ENCODE assay signal across 23 cellular contexts in genomic region chr3:64878372-64878771, GRCh38.
DNase-seq lines count a peak whose midpoint lies in the region; ATAC-seq, FAIRE-seq and TF ChIP-seq lines count a peak whose summit lies in the region.
"Had no signal": no experiment of that assay in that cellular context is flagged by ENCODE, and none has a peak within 500 bp of the region (broad histone marks: within the 10 kb centered on the region; RNA-seq: fewer than 3 reads in every experiment).

No MANE protein-coding gene starts in this region.

- FAIRE-seq in endothelial cell of umbilical vein (lab: Jason Lieb, UNC) (peak; percentile 64), kidney (lab: Jason Lieb, UNC) (peak; percentile 32)
- FAIRE-seq: G401.6 had no signal

- H3K9me3 ChIP-seq in GM23248 (ENCODE audit: low read depth) (no peaks in the 10 kb centered on the region), endothelial cell of umbilical vein (replicated peaks; ENCODE audit: control insufficient read depth, insufficient read depth, low read length) (no peaks in the 10 kb centered on the region), kidney (ENCODE audit: control insufficient read depth in 1 of 2, low read length in 2 of 2) (no peaks in the 10 kb centered on the region)
- H3K9me3 ChIP-seq: body of pancreas, gastroesophageal sphincter had no signal

- TF ChIP-seq CTCF in endothelial cell of umbilical vein (IDR thresholded peaks at IDR 0.05; ENCODE audit: extremely low read depth in 1 of 2, insufficient read depth in 1 of 2, low read depth in 1 of 2, low read length in 2 of 2) = no peak
- no peak for TF ChIP-seq CTCF in kidney (IDR thresholded peaks at IDR 0.05; ENCODE audit: borderline replicate concordance, extremely low read depth, insufficient read depth)

- DNase-seq in GM23248 (peak; percentile 42), SK-MEL-5 (ENCODE audit: low read depth, low spot score) (peak; percentile 46), endothelial cell of umbilical vein (ENCODE audit: low read depth, low spot score) (peak; percentile 62), kidney (no peak), GF-D8 (lab: John Stamatoyannopoulos, UW) (no peak), middle frontal gyrus (ENCODE audit: extremely low spot score, low spot score) (no peak)
- no peak for DNase-seq in stimulated activated naive CD8-positive, alpha-beta T cell treated with anti-CD3 and anti-CD28 coated beads, Interleukin-15, amount 100 ng/mL, for 72 hours
- DNase-seq: activated CD4-positive, alpha-beta T cell treated with anti-CD3 and anti-CD28 coated beads for 48 hours; body of pancreas; cortex of kidney; DMS153; left colon; NCI-H524; posterior cingulate gyrus; T-helper 1 cell had no signal

- H3K9ac ChIP-seq in GM23248 (no peak overlapping the region), endothelial cell of umbilical vein (replicated peaks; ENCODE audit: extremely low read depth, insufficient read depth, low read length) (no peak overlapping the region), kidney (ENCODE audit: low read length in 2 of 2) (no peak overlapping the region)

- H3K36me3 ChIP-seq in GM23248 (ENCODE audit: low read depth) = no peaks in the 10 kb centered on the region
- H3K36me3 ChIP-seq in endothelial cell of umbilical vein (ENCODE audit: control insufficient read depth in 2 of 2, extremely low read depth in 1 of 2, insufficient read depth in 2 of 2, low read length in 2 of 2) = no peaks in the 10 kb centered on the region
- H3K36me3 ChIP-seq in kidney (ENCODE audit: control insufficient read depth in 1 of 2, insufficient read depth in 2 of 2, low read length in 2 of 2) = peaks cover 0 to 5% of the 10 kb centered on the region in 2 donors

- intact Hi-C loops in endothelial cell of umbilical vein (cut with micrococcal nuclease) (no loop called here), kidney (cut with DNase I) (no loop called here)

- H3F3A ChIP-seq in GM23248 (ENCODE audit: insufficient read depth) = no peaks in the 10 kb centered on the region

- no peak overlapping the region for H3K27ac Mint-ChIP-seq in stimulated activated naive CD8-positive, alpha-beta T cell treated with anti-CD3 and anti-CD28 coated beads, Interleukin-15, amount 100 ng/mL, for 72 hours
- H3K27ac Mint-ChIP-seq: activated naive CD8-positive, alpha-beta T cell; CD14-positive monocyte; natural killer cell treated with Interleukin-12 subunit alpha and Interleukin-12 subunit beta and Interleukin-15 and Interleukin-18, amount 100 ng/mL, for 72 hours had no signal

- H3K9me2 ChIP-seq in GM23248 (ENCODE audit: insufficient read depth) = no peaks in the 10 kb centered on the region

- H3K79me2 ChIP-seq in GM23248 (ENCODE audit: insufficient read depth) (no peaks in the 10 kb centered on the region), endothelial cell of umbilical vein (ENCODE audit: control insufficient read depth, insufficient read depth, low read length) (no peaks in the 10 kb centered on the region)

- H3K27me3 Mint-ChIP-seq in stimulated activated naive CD8-positive, alpha-beta T cell treated with anti-CD3 and anti-CD28 coated beads, Interleukin-15, amount 100 ng/mL, for 72 hours = no peaks in the 10 kb centered on the region
- H3K27me3 Mint-ChIP-seq: activated naive CD8-positive, alpha-beta T cell; natural killer cell treated with Interleukin-12 subunit alpha and Interleukin-12 subunit beta and Interleukin-15 and Interleukin-18, amount 100 ng/mL, for 72 hours had no signal

- in situ Hi-C loops in GM23248 (cut with MboI) (no loop called here), SK-MEL-5 (cut with HindIII; ENCODE audit: low pct_unique_long_range_greater_than_20kb, low sequenced_read_pairs) (no loop called here)

- CTCF ChIA-PET in endothelial cell of umbilical vein (lab: Charles Lee) = interaction anchor here (0.7 to 1.1 kb wide), 4 partner anchors 12 to 56 kb away, joined by 3 read pairs; no protein-coding TSS in a partner anchor

- H2AFZ ChIP-seq in GM23248 = no peak overlapping the region
- H2AFZ ChIP-seq in endothelial cell of umbilical vein (ENCODE audit: low read depth, low read length) = no peak overlapping the region

- H3K4me1 ChIP-seq in GM23248 (ENCODE audit: insufficient read depth) (0 out of 2 replicates have a peak, but pooled peaks cover 5% of the 10 kb centered on the region), endothelial cell of umbilical vein (ENCODE audit: control insufficient read depth, extremely low read depth, insufficient read depth, low read length) (peaks cover 18% of the 10 kb centered on the region), kidney (ENCODE audit: control insufficient read depth in 1 of 2, insufficient read depth in 1 of 2, low read depth in 1 of 2, low read length in 2 of 2) (no peaks in the 10 kb centered on the region)
- H3K4me1 ChIP-seq: body of pancreas, gastroesophageal sphincter had no signal

- POLR2A ChIA-PET in endothelial cell of umbilical vein (lab: Charles Lee) = no interaction called here

- H3K27ac ChIP-seq in GM23248 (no peak overlapping the region), endothelial cell of umbilical vein (ENCODE audit: insufficient read depth, low read depth, low read length) (no peak overlapping the region), kidney (ENCODE audit: low read depth in 2 of 2, low read length in 2 of 2) (no peak overlapping the region)
- H3K27ac ChIP-seq: body of pancreas, gastroesophageal sphincter had no signal

- ATAC-seq in stimulated activated naive CD8-positive, alpha-beta T cell treated with anti-CD3 and anti-CD28 coated beads, Interleukin-15, amount 100 ng/mL, for 72 hours = no peak
- ATAC-seq in GM19351 (IDR thresholded peaks at IDR 0.05; ENCODE audit: unreplicated experiment) = no peak
- ATAC-seq: body of pancreas; gastroesophageal sphincter; left colon; natural killer cell treated with Interleukin-12 subunit alpha and Interleukin-12 subunit beta and Interleukin-15 and Interleukin-18, amount 100 ng/mL, for 72 hours; Right ventricle myocardium inferior; sciatic nerve had no signal

- H3K4me3 Mint-ChIP-seq in stimulated activated naive CD8-positive, alpha-beta T cell treated with anti-CD3 and anti-CD28 coated beads, Interleukin-15, amount 100 ng/mL, for 72 hours = no peak overlapping the region
- H3K4me3 Mint-ChIP-seq: activated naive CD8-positive, alpha-beta T cell; CD14-positive monocyte; natural killer cell treated with Interleukin-12 subunit alpha and Interleukin-12 subunit beta and Interleukin-15 and Interleukin-18, amount 100 ng/mL, for 72 hours had no signal

- H3K27me3 ChIP-seq in GM23248 (replicated peaks; ENCODE audit: insufficient read depth) (no peaks in the 10 kb centered on the region), endothelial cell of umbilical vein (ENCODE audit: control insufficient read depth in 2 of 2, insufficient read depth in 2 of 2, low read length in 2 of 2) (no peaks in the 10 kb centered on the region)
- H3K27me3 ChIP-seq: body of pancreas, gastroesophageal sphincter had no signal

- H3K4me1 Mint-ChIP-seq in stimulated activated naive CD8-positive, alpha-beta T cell treated with anti-CD3 and anti-CD28 coated beads, Interleukin-15, amount 100 ng/mL, for 72 hours = no peaks in the 10 kb centered on the region
- H3K4me1 Mint-ChIP-seq: CD14-positive monocyte had no signal

- no peak overlapping the region for H3K4me2 ChIP-seq in GM23248 (ENCODE audit: unreplicated experiment)
- H3K4me2 ChIP-seq in endothelial cell of umbilical vein (ENCODE audit: insufficient read depth, low read length) = peak overlapping the region; percentile 58

- peaks cover 9% of the 10 kb centered on the region in 2 donors for H3K9me3 Mint-ChIP-seq in stimulated activated naive CD8-positive, alpha-beta T cell treated with anti-CD3 and anti-CD28 coated beads, Interleukin-15, amount 100 ng/mL, for 72 hours

- 57 to 64% methylated on average over 2 of the region's 2 CpGs for WGBS in GM23248 (ENCODE audit: low coverage in 1 of 2, low lambda C conversion rate in 2 of 2, missing lambda C conversion rate in 2 of 2), 2 experiments

- H3K9me1 ChIP-seq in endothelial cell of umbilical vein (replicated peaks; ENCODE audit: control insufficient read depth, extremely low read depth, insufficient read depth, low read length) = no peaks in the 10 kb centered on the region

- H4K20me1 ChIP-seq in GM23248 (ENCODE audit: insufficient read depth) = no peaks in the 10 kb centered on the region
- no peaks in the 10 kb centered on the region for H4K20me1 ChIP-seq in endothelial cell of umbilical vein (replicated peaks; ENCODE audit: control insufficient read depth, extremely low read depth, insufficient read depth, low read length)

- no TSS peak for BruUV-seq in endothelial cell of umbilical vein (replicated peaks; lab: Mats Ljungman, UMichigan)

- H3K4me3 ChIP-seq in GM23248 = no peak overlapping the region
- no peak overlapping the region for H3K4me3 ChIP-seq in endothelial cell of umbilical vein (replicated peaks in 1 of 3; ENCODE audit: insufficient read depth in 1 of 3, low read depth in 1 of 3, low read length in 3 of 3)
- H3K4me3 ChIP-seq in kidney (ENCODE audit: low read length in 2 of 2) = no peak overlapping the region
- H3K4me3 ChIP-seq: body of pancreas, gastroesophageal sphincter had no signal

- no peak for TF ChIP-seq POLR2A in endothelial cell of umbilical vein (IDR thresholded peaks at IDR 0.05; ENCODE audit: low read depth, low read length)

- dilution Hi-C loops in endothelial cell of umbilical vein (cut with MboI; ENCODE audit: extremely low pct_ligation_motif_present, low sequenced_read_pairs) = no loop called here

TF ChIP-seq in endothelial cell of umbilical vein, 7 proteins besides CTCF, POLR2A, EP300 and RAD21:
- TF ChIP-seq JUN (IDR thresholded peaks at IDR 0.05; ENCODE audit: borderline replicate concordance, insufficient read depth, insufficient read length, low read depth) (peak; percentile 56), FOS (IDR thresholded peaks at IDR 0.05; ENCODE audit: borderline replicate concordance, insufficient read depth, low read length) (peak; percentile 95), GATA2 (IDR thresholded peaks at IDR 0.05; ENCODE audit: insufficient read depth, insufficient read length, low read depth, low read length) (peak; percentile 71), MYC (IDR thresholded peaks at IDR 0.05; ENCODE audit: low read depth, low read length) (no peak), MAX (IDR thresholded peaks at IDR 0.05; ENCODE audit: insufficient read depth, insufficient read length) (no peak)

Comparison
In these comparisons a context has a peak if more than half of its experiments do, and no peak if none do; other contexts are left out.
1. DNase-seq: peak in GM23248 (single experiment), SK-MEL-5 (single experiment) and endothelial cell of umbilical vein (single experiment); none in kidney (single experiment), stimulated activated naive CD8-positive, alpha-beta T cell treated with anti-CD3 and anti-CD28 coated beads, Interleukin-15, amount 100 ng/mL, for 72 hours (0 of 2), GF-D8 (single experiment) and middle frontal gyrus (single experiment).